14 cellular contexts compared by ENCODE assay signal in the genomic region with DNA sequence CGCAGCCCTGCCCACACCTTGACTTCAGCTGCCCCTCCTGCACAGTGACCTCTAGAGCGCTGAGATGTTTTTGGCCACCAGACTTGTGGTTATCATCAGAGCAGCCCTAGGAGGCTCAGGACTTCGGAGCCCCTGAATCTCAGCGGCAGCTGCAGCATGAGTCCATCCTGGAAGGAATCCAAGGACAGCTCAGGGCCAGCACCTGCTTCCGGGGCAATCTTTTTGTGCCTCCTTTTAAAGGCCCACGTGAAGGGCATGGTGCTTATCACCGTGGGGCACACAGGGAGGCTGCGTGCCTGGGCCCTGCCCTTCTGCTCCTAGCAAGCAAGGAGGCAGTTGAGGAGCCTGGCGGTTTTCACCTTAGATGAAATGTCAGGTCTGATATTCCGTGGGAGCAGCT.
"Had no signal": no experiment of that assay in that cellular context is flagged by ENCODE, and none has a peak within 500 bp of the region (broad histone marks: within the 10 kb centered on the region; RNA-seq: fewer than 3 reads in every experiment).

No MANE protein-coding gene starts in this region.

- H3K4me1 ChIP-seq: gastrocnemius medialis, heart right ventricle, parathyroid adenoma had no signal

- H3K9ac ChIP-seq: parathyroid adenoma had no signal

- H3K27ac ChIP-seq: dorsolateral prefrontal cortex, gastrocnemius medialis, heart right ventricle, neutrophil, parathyroid adenoma had no signal

- DNase-seq: activated CD4-positive, alpha-beta memory T cell treated with anti-CD3 and anti-CD28 coated beads, Interleukin-2, amount 10 ng/mL, durations not matched to agents 7 days and 5 days; activated CD4-positive, alpha-beta T cell treated with anti-CD3 and anti-CD28 coated beads for 36 hours; activated gamma-delta T cell; activated T-cell treated with anti-CD3 and anti-CD28 coated beads, Interleukin-2, amount 50 U/mL, for 4 hours; endodermal cell; gastrocnemius medialis; heart right ventricle; midbrain; naive B cell had no signal

- H3K9me3 Mint-ChIP-seq: activated CD4-positive, alpha-beta memory T cell treated with anti-CD3 and anti-CD28 coated beads, Interleukin-2, amount 10 ng/mL, durations not matched to agents 7 days and 5 days; endodermal cell had no signal

- H3K27me3 ChIP-seq: dorsolateral prefrontal cortex, gastrocnemius medialis, neutrophil had no signal

- H3K27me3 Mint-ChIP-seq: activated CD4-positive, alpha-beta memory T cell treated with anti-CD3 and anti-CD28 coated beads, Interleukin-2, amount 10 ng/mL, durations not matched to agents 7 days and 5 days; activated CD4-positive, alpha-beta T cell treated with anti-CD3 and anti-CD28 coated beads for 36 hours; stimulated activated memory B cell treated with anti-CD40 and anti-IgM and Interleukin-4, amounts not matched to agents 10 μg/mL and 1 μg/mL and 100 μg/mL, for 72 hours had no signal

- ATAC-seq: activated CD4-positive, alpha-beta T cell treated with anti-CD3 and anti-CD28 coated beads for 36 hours; activated naive CD4-positive, alpha-beta T cell treated with anti-CD3 and anti-CD28 coated beads, Interleukin-2, amount 50 U/mL, for 72 hours; activated T-cell treated with anti-CD3 and anti-CD28 coated beads, Interleukin-2, amount 50 U/mL, for 4 hours; gastrocnemius medialis; heart right ventricle; stimulated activated memory B cell treated with anti-CD40 and anti-IgM and Interleukin-4, amounts not matched to agents 10 μg/mL and 1 μg/mL and 100 μg/mL, for 72 hours had no signal

- H3K36me3 Mint-ChIP-seq: activated naive CD4-positive, alpha-beta T cell treated with anti-CD3 and anti-CD28 coated beads, Interleukin-2, amount 50 U/mL, for 72 hours; naive B cell; stimulated activated memory B cell treated with anti-CD40 and anti-IgM and Interleukin-4, amounts not matched to agents 10 μg/mL and 1 μg/mL and 100 μg/mL, for 72 hours had no signal

- H3K4me1 Mint-ChIP-seq: activated CD4-positive, alpha-beta memory T cell treated with anti-CD3 and anti-CD28 coated beads, Interleukin-2, amount 10 ng/mL, durations not matched to agents 7 days and 5 days; activated CD4-positive, alpha-beta T cell treated with anti-CD3 and anti-CD28 coated beads for 36 hours; naive B cell; stimulated activated memory B cell treated with anti-CD40 and anti-IgM and Interleukin-4, amounts not matched to agents 10 μg/mL and 1 μg/mL and 100 μg/mL, for 72 hours had no signal

- H3K9me3 ChIP-seq: gastrocnemius medialis, heart right ventricle, neutrophil had no signal

- H2AFZ ChIP-seq: parathyroid adenoma had no signal

- H3K4me3 ChIP-seq: dorsolateral prefrontal cortex, gastrocnemius medialis, heart right ventricle had no signal

- H3K27ac Mint-ChIP-seq: activated CD4-positive, alpha-beta memory T cell treated with anti-CD3 and anti-CD28 coated beads, Interleukin-2, amount 10 ng/mL, durations not matched to agents 7 days and 5 days; activated CD4-positive, alpha-beta T cell treated with anti-CD3 and anti-CD28 coated beads for 36 hours; activated naive CD4-positive, alpha-beta T cell treated with anti-CD3 and anti-CD28 coated beads, Interleukin-2, amount 50 U/mL, for 72 hours; endodermal cell; naive B cell; stimulated activated memory B cell treated with anti-CD40 and anti-IgM and Interleukin-4, amounts not matched to agents 10 μg/mL and 1 μg/mL and 100 μg/mL, for 72 hours had no signal

- H3K36me3 ChIP-seq: gastrocnemius medialis, heart right ventricle, neutrophil had no signal

- H3K4me3 Mint-ChIP-seq: activated CD4-positive, alpha-beta memory T cell treated with anti-CD3 and anti-CD28 coated beads, Interleukin-2, amount 10 ng/mL, durations not matched to agents 7 days and 5 days; activated CD4-positive, alpha-beta T cell treated with anti-CD3 and anti-CD28 coated beads for 36 hours; activated T-cell treated with anti-CD3 and anti-CD28 coated beads, Interleukin-2, amount 50 U/mL, for 4 hours; endodermal cell; naive B cell; stimulated activated memory B cell treated with anti-CD40 and anti-IgM and Interleukin-4, amounts not matched to agents 10 μg/mL and 1 μg/mL and 100 μg/mL, for 72 hours had no signal
